1 cellular context compared by ENCODE assay signal in the genomic region with DNA sequence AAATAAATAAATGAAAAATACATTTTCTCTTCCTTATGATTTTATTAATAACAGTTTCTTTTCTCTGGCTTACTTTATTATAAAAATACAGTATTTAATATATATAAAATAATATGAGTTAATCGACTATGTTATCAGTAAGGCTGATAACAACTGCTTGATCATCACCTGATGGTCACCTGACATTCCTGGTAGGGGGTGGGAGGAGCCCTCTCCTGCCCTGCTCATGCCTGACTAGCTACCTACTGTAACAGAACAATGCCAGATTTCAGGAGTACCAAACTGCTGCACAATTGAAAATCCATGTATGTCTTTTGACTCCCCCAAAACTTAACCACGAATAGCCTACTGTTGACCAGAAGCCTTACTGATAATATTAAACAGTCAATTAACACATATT.
TF ChIP-seq lines count a peak whose summit lies in the region.

No MANE protein-coding gene starts in this region.

TF ChIP-seq in GM12878, 131 proteins besides CTCF, POLR2A, EP300 and RAD21:
- TF ChIP-seq RAD51 (IDR thresholded peaks at IDR 0.05) = peak; percentile 86
- TF ChIP-seq, protein P1, sequence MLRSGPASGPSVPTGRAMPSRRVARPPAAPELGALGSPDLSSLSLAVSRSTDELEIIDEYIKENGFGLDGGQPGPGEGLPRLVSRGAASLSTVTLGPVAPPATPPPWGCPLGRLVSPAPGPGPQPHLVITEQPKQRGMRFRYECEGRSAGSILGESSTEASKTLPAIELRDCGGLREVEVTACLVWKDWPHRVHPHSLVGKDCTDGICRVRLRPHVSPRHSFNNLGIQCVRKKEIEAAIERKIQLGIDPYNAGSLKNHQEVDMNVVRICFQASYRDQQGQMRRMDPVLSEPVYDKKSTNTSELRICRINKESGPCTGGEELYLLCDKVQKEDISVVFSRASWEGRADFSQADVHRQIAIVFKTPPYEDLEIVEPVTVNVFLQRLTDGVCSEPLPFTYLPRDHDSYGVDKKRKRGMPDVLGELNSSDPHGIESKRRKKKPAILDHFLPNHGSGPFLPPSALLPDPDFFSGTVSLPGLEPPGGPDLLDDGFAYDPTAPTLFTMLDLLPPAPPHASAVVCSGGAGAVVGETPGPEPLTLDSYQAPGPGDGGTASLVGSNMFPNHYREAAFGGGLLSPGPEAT (IDR thresholded peaks at IDR 0.05; ENCODE audit: low read depth) = no peak
TF ChIP-seq in GM12878: peak in this region for 1.
